ENCODE assay signal across 9 cellular contexts in the genomic region with DNA sequence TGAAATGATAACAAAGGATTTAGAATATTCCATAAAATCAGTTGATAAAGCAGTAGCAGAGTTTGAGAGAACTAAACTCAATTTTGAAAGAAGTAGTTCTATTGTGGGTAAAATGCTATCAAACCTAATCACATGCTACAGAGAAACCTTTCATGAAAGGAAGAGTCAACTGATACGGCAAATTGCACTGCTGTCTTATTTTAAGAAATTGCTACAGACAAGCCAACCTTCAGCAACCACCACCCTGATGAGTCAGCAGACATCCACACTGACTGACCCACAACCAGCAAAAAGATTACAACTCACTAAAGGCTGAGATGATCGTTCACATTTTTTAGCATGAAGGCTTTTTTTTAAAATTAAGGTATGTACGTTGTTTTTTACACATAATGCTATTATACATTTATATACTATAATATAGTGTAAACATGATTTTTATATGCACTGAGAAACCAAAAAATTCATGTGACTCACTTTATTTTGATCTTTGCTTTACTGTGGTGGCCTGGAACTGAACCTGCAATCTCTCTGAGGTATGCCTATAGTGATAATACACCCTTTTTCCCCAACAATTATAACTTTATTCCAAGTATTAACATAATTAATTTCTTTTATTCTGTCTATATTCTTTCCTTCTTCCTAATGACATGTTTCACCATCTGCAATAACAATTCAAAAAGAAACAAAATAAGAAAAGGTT.
A peak's percentile ranks its signal among the peaks of the same experiment; 100 is the strongest.
DNase-seq lines count a peak whose midpoint lies in the region; ATAC-seq and TF ChIP-seq lines count a peak whose summit lies in the region.
"Had no signal": no experiment of that assay in that cellular context is flagged by ENCODE, and none has a peak within 500 bp of the region (broad histone marks: within the 10 kb centered on the region; RNA-seq: fewer than 3 reads in every experiment).

No MANE protein-coding gene starts in this region.

- H2AFZ ChIP-seq in HCT116 (ENCODE audit: low read depth, low read length, poor library complexity, severe bottlenecking): no peak overlapping the region
- H2AFZ ChIP-seq in SK-N-SH (ENCODE audit: low read depth): peak overlapping the region; percentile 13; the same call in 1 of the 2 replicates

- no peaks in the 10 kb centered on the region for H3K36me3 ChIP-seq in HCT116 (ENCODE audit: control insufficient read depth in 1 of 2, insufficient read depth in 2 of 2, low read length in 2 of 2)
- no peaks in the 10 kb centered on the region for H3K36me3 ChIP-seq in SK-N-SH (replicated peaks in 1 of 2; ENCODE audit: control insufficient read depth in 1 of 2, insufficient read depth in 2 of 2, low read length in 1 of 2)
- H3K36me3 ChIP-seq in stomach: no peaks in the 10 kb centered on the region
- no peaks in the 10 kb centered on the region for H3K36me3 ChIP-seq in Caco-2 (ENCODE audit: control insufficient read depth, insufficient read depth, low read length)

- 11% methylated on average over 3 of the region's 3 CpGs for WGBS in SK-N-SH (ENCODE audit: low lambda C conversion rate)
- 60 to 80% (median 70%) methylated on average over 3 of the region's 3 CpGs for WGBS in stomach, 5 donors

- ATAC-seq in HCT116: peak; percentile 63

- peaks cover 28% of the 10 kb centered on the region for H3F3A ChIP-seq in SK-N-SH (replicated peaks; ENCODE audit: insufficient read depth)

- no peak overlapping the region; a peak in 1 of 4 replicates for H3K4me3 ChIP-seq in HCT116 (replicated peaks in 1 of 2; ENCODE audit: low read depth in 1 of 2, low read length in 2 of 2)
- H3K4me3 ChIP-seq in SK-N-SH (ENCODE audit: low read depth in 2 of 2, low read length in 1 of 2): peak overlapping the region in 1 of 2 experiments; percentile 42; a peak in 1 of 4 replicates
- no peak overlapping the region for H3K4me3 ChIP-seq in stomach
- no peak overlapping the region for H3K4me3 ChIP-seq in Caco-2 (ENCODE audit: low read depth, low read length)

- H3K79me2 ChIP-seq in HCT116 (ENCODE audit: insufficient read depth, low read length): peaks cover 27% of the 10 kb centered on the region
- H3K79me2 ChIP-seq in SK-N-SH (ENCODE audit: insufficient read depth): peaks cover 22% of the 10 kb centered on the region; the same call in 1 of the 2 replicates

- no peaks in the 10 kb centered on the region for H3K9me3 Mint-ChIP-seq in Caco-2 (ENCODE audit: unreplicated experiment)

- intact Hi-C loops in HCT116 (cut with micrococcal nuclease): no loop called here
- intact Hi-C loops in stomach (cut with DNase I; ENCODE audit: low total_unique reads): no loop called here
- intact Hi-C loops in Caco-2 (cut with micrococcal nuclease; ENCODE audit: unreplicated experiment): no loop called here

- H3K4me3 Mint-ChIP-seq in Caco-2 (ENCODE audit: unreplicated experiment): no peak overlapping the region
- H3K4me3 Mint-ChIP-seq: activated naive CD4-positive, alpha-beta T cell treated with anti-CD3 and anti-CD28 coated beads, Interleukin-2, amount 50 U/mL, for 24 hours had no signal

- TF ChIP-seq RAD21 in HCT116 (IDR thresholded peaks at IDR 0.05; ENCODE audit: low read depth) (no peak), SK-N-SH (IDR thresholded peaks at IDR 0.05; ENCODE audit: low read length) (no peak)

- H3K27ac ChIP-seq in HCT116 (ENCODE audit: low read depth, low read length) (no peak overlapping the region; the same call in 1 of the 2 replicates), SK-N-SH (ENCODE audit: low read depth in 2 of 2, low read length in 1 of 2) (peak overlapping the region; percentile 26 to 55; a peak in 3 of 4 replicates), stomach (no peak overlapping the region)

- H3K27me3 Mint-ChIP-seq in Caco-2 (ENCODE audit: insufficient read depth, unreplicated experiment): no peaks in the 10 kb centered on the region
- H3K27me3 Mint-ChIP-seq: activated naive CD4-positive, alpha-beta T cell treated with anti-CD3 and anti-CD28 coated beads, Interleukin-2, amount 50 U/mL, for 24 hours had no signal

- RAD21 ChIA-PET in HCT116 (lab: Charles Lee; ENCODE audit: low non-redundant PET in 1 of 2, low total read pairs in 2 of 2, uncharacterized antibody in 2 of 2, unreplicated experiment in 2 of 2): no interaction called here

- peaks cover 28 to 55% of the 10 kb centered on the region in 2 experiments for H3K4me1 ChIP-seq in HCT116 (ENCODE audit: control insufficient read depth in 1 of 2, insufficient read depth in 2 of 2, low read length in 2 of 2)
- peaks cover 0 to 22% of the 10 kb centered on the region in 2 experiments; a peak in 2 of 4 replicates for H3K4me1 ChIP-seq in SK-N-SH (ENCODE audit: control insufficient read depth in 1 of 2, insufficient read depth in 2 of 2, low read depth in 1 of 2, low read length in 1 of 2)
- H3K4me1 ChIP-seq in stomach: peaks cover 4 to 11% (median 7%) of the 10 kb centered on the region in 4 donors
- no peaks in the 10 kb centered on the region for H3K4me1 ChIP-seq in Caco-2

- H3K27me3 ChIP-seq in HCT116 (ENCODE audit: insufficient read depth, low read length): no peaks in the 10 kb centered on the region
- H3K27me3 ChIP-seq in SK-N-SH (ENCODE audit: insufficient read depth): no peaks in the 10 kb centered on the region
- no peaks in the 10 kb centered on the region for H3K27me3 ChIP-seq in stomach
- no peaks in the 10 kb centered on the region for H3K27me3 ChIP-seq in Caco-2 (replicated peaks; ENCODE audit: control insufficient read depth, insufficient read depth, low read length)

- TF ChIP-seq POLR2A in HCT116 (IDR thresholded peaks at IDR 0.05; ENCODE audit: borderline replicate concordance, extremely low read depth, insufficient read depth, insufficient read length) (no peak), stomach (IDR thresholded peaks at IDR 0.05) (no peak)

- H3K9me2 ChIP-seq in HCT116 (ENCODE audit: insufficient read depth): no peaks in the 10 kb centered on the region
- no peaks in the 10 kb centered on the region for H3K9me2 ChIP-seq in SK-N-SH

- no peaks in the 10 kb centered on the region for H4K20me1 ChIP-seq in HCT116 (ENCODE audit: insufficient read depth)
- no peaks in the 10 kb centered on the region; the same call in 1 of the 2 replicates for H4K20me1 ChIP-seq in SK-N-SH (ENCODE audit: insufficient read depth)

- H3K4me2 ChIP-seq in HCT116 (ENCODE audit: low read length): peak overlapping the region; percentile 54
- H3K4me2 ChIP-seq in SK-N-SH: peak overlapping the region; percentile 61; the same call in 1 of the 2 replicates

- H3K9me3 ChIP-seq in HCT116 (ENCODE audit: control insufficient read depth in 1 of 2, insufficient read depth in 1 of 2, low read depth in 1 of 2, low read length in 2 of 2) (no peaks in the 10 kb centered on the region), SK-N-SH (no peaks in the 10 kb centered on the region), stomach (no peaks in the 10 kb centered on the region), Caco-2 (no peaks in the 10 kb centered on the region)

- H3K9ac ChIP-seq in HCT116 (ENCODE audit: low read length) (no peak overlapping the region), SK-N-SH (no peak overlapping the region; the same call in 1 of the 2 replicates)

- TF ChIP-seq EP300 in SK-N-SH (IDR thresholded peaks at IDR 0.05; ENCODE audit: borderline replicate concordance in 1 of 2, low read depth in 1 of 2, low read length in 1 of 2) (peak in 1 of 2 experiments; percentile 17; a peak in 1 of 4 replicates), stomach (IDR thresholded peaks at IDR 0.05) (no peak)

- H3K27ac Mint-ChIP-seq in Caco-2 (ENCODE audit: unreplicated experiment): no peak overlapping the region
- H3K27ac Mint-ChIP-seq: activated naive CD4-positive, alpha-beta T cell treated with anti-CD3 and anti-CD28 coated beads, Interleukin-2, amount 50 U/mL, for 24 hours had no signal

- BruUV-seq in HCT116 (replicated peaks; lab: Mats Ljungman, UMichigan) (no TSS peak), Caco-2 (replicated peaks; lab: Mats Ljungman, UMichigan) (no TSS peak)

- no peaks in the 10 kb centered on the region for H3K36me3 Mint-ChIP-seq in Caco-2 (ENCODE audit: insufficient read depth, unreplicated experiment)

- CTCF ChIA-PET in HCT116 (lab: Charles Lee): no interaction called here
- CTCF ChIA-PET in SK-N-SH (lab: Yijun Ruan, JAX): interaction anchor here (2.0 kb wide), 1 partner anchor 12 kb away, joined by 5 read pairs; no protein-coding TSS in a partner anchor
- CTCF ChIA-PET in Caco-2 (lab: Charles Lee): no interaction called here

- DNase-seq in AML-193 (lab: John Stamatoyannopoulos, UW) (peak; percentile 49 to 64), HCT116 (ENCODE audit: low read depth, low spot score) (peak; percentile 31), SK-N-SH (no peak), foreskin melanocyte (peak; percentile 35), stomach (no peak), Caco-2 (no peak), NCI-H2107 treated with DMSO at 0.1 percent for 48 hours (lab: John Stamatoyannopoulos, UW; ENCODE audit: unreplicated experiment) (no peak), NCI-H1048 (lab: John Stamatoyannopoulos, UW) (no peak)

- TF ChIP-seq CTCF in HCT116 (IDR thresholded peaks at IDR 0.05 in 2 of 3, conservative IDR thresholded peaks at IDR 0.05 in 1 of 3; ENCODE audit: borderline replicate concordance in 1 of 3, insufficient read depth in 1 of 3, low read depth in 2 of 3, low read length in 2 of 3): no peak
- no peak for TF ChIP-seq CTCF in SK-N-SH (IDR thresholded peaks at IDR 0.05)
- TF ChIP-seq CTCF in stomach (IDR thresholded peaks at IDR 0.05): no peak
- TF ChIP-seq CTCF in Caco-2 (IDR thresholded peaks at IDR 0.05; ENCODE audit: insufficient read depth in 1 of 2, low read depth in 1 of 2, low read length in 1 of 2, severe bottlenecking in 1 of 2, unreplicated experiment in 1 of 2): no peak

- POLR2A ChIA-PET in HCT116 (lab: Charles Lee) (no interaction called here), SK-N-SH (lab: Yijun Ruan, JAX) (no interaction called here), Caco-2 (lab: Charles Lee) (no interaction called here)

- H3K4me1 Mint-ChIP-seq in Caco-2 (ENCODE audit: low read depth, unreplicated experiment): no peaks in the 10 kb centered on the region

TF ChIP-seq in HCT116, 20 proteins besides CTCF, POLR2A, EP300 and RAD21 (continues in another document):
- TF ChIP-seq FOSL1 (IDR thresholded peaks at IDR 0.05; ENCODE audit: low read depth) (peak; percentile 57), CEBPB (IDR thresholded peaks at IDR 0.05; ENCODE audit: low read depth) (peak; percentile 12; the same call in 1 of the 2 replicates), ZNF274 (IDR thresholded peaks at IDR 0.05; ENCODE audit: low read depth, low read length) (no peak), JUND (IDR thresholded peaks at IDR 0.05) (peak; percentile 38; the same call in 1 of the 2 replicates)

TF ChIP-seq in SK-N-SH, 30 proteins besides CTCF, POLR2A, EP300 and RAD21 (continues in another document):
- peak; percentile 78; the same call in 1 of the 2 replicates for TF ChIP-seq FOSL2 (IDR thresholded peaks at IDR 0.05; ENCODE audit: borderline replicate concordance, low read depth)
- TF ChIP-seq GABPA (IDR thresholded peaks at IDR 0.05; ENCODE audit: low read depth): no peak
- TF ChIP-seq, protein P1, sequence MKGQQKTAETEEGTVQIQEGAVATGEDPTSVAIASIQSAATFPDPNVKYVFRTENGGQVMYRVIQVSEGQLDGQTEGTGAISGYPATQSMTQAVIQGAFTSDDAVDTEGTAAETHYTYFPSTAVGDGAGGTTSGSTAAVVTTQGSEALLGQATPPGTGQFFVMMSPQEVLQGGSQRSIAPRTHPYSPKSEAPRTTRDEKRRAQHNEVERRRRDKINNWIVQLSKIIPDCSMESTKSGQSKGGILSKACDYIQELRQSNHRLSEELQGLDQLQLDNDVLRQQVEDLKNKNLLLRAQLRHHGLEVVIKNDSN (IDR thresholded peaks at IDR 0.05; ENCODE audit: borderline replicate concordance, low read depth): no peak

Comparison
In these comparisons a context has a peak if more than half of its experiments do, and no peak if none do; other contexts are left out.
1. DNase-seq: peak in AML-193 (2 of 2), HCT116 (single experiment) and foreskin melanocyte (single experiment); none in SK-N-SH (single experiment), stomach (single experiment), Caco-2 (0 of 2), NCI-H2107 treated with DMSO at 0.1 percent for 48 hours (single experiment) and NCI-H1048 (single experiment).
2. H3K27ac ChIP-seq: peak in SK-N-SH (2 of 2); none in HCT116 (single experiment) and stomach (0 of 5).